Comparison of ENCODE assay signal across 20 cellular contexts in the genomic region with DNA sequence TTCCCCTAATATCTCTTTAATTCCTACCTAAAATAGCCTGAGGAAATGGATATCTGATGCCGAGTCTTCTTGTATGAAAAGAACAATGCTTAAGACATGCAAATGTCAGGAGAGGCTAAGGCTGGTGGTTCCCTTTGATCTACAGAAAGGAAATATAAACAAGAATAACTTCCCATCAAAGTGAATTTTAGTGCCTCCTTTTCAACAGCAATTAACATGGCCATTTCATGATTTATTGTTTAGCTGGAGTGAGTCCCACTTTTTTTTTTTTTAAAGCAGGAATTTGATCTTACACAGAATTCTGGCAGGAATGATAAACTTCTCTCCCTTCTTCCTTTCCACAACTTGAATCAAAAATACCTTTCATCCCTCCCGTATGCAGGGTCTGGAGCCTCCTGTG.
"Had no signal": no experiment of that assay in that cellular context is flagged by ENCODE, and none has a peak within 500 bp of the region (broad histone marks: within the 10 kb centered on the region; RNA-seq: fewer than 3 reads in every experiment).

No MANE protein-coding gene starts in this region.

- H3K27me3 Mint-ChIP-seq: activated naive CD8-positive, alpha-beta T cell treated with anti-CD3 and anti-CD28 coated beads, Interleukin-2, amount 10 ng/mL, durations not matched to agents 7 days and 5 days had no signal

- H3K4me3 ChIP-seq: Peyer's patch, SJCRH30 had no signal

- H3K27ac ChIP-seq: Peyer's patch, RWPE1, SJCRH30 had no signal

- H3K4me1 Mint-ChIP-seq: activated naive CD8-positive, alpha-beta T cell treated with anti-CD3 and anti-CD28 coated beads, Interleukin-2, amount 10 ng/mL, durations not matched to agents 7 days and 5 days had no signal

- H3K27me3 ChIP-seq: Peyer's patch, SJCRH30 had no signal

- H3K9me3 Mint-ChIP-seq: activated naive CD8-positive, alpha-beta T cell treated with anti-CD3 and anti-CD28 coated beads, Interleukin-2, amount 10 ng/mL, durations not matched to agents 7 days and 5 days; T-helper 1 cell treated with Interleukin-12 subunit alpha and Interleukin-12 subunit beta and Interleukin-4 antibody, amounts not matched to agents 30 μg/mL and 1 μg/mL, for 36 hours had no signal

- H3K9me3 ChIP-seq: Peyer's patch, SJCRH30 had no signal

- H3K4me1 ChIP-seq: Peyer's patch had no signal

- H3K4me3 Mint-ChIP-seq: activated CD8-positive, alpha-beta T cell treated with anti-CD3 and anti-CD28 coated beads, Interleukin-2, amount 10 ng/mL, durations not matched to agents 7 days and 5 days; activated naive CD8-positive, alpha-beta T cell treated with anti-CD3 and anti-CD28 coated beads, Interleukin-2, amount 10 ng/mL, durations not matched to agents 7 days and 5 days; T-helper 1 cell treated with Interleukin-12 subunit alpha and Interleukin-12 subunit beta and Interleukin-4 antibody, amounts not matched to agents 30 μg/mL and 1 μg/mL, for 36 hours had no signal

- H3K36me3 ChIP-seq: Peyer's patch, SJCRH30 had no signal

- H3K36me3 Mint-ChIP-seq: activated naive CD8-positive, alpha-beta T cell treated with anti-CD3 and anti-CD28 coated beads, Interleukin-2, amount 10 ng/mL, durations not matched to agents 7 days and 5 days had no signal

- ATAC-seq: activated CD8-positive, alpha-beta T cell treated with anti-CD3 and anti-CD28 coated beads, Interleukin-2, amount 10 ng/mL, durations not matched to agents 7 days and 5 days had no signal

- DNase-seq: activated CD4-positive, alpha-beta T cell treated with anti-CD3 and anti-CD28 coated beads for 48 hours; activated CD4-positive, alpha-beta T cell treated with anti-CD3 and anti-CD28 coated beads, Interleukin-2, amount 50 U/mL, for 4 hours; activated CD4-positive, CD25-positive, alpha-beta regulatory T cell treated with anti-CD3 and anti-CD28 coated beads, Interleukin-2, amount 50 U/mL, for 72 hours; activated CD8-positive, alpha-beta memory T cell treated with anti-CD3 and anti-CD28 coated beads, Interleukin-2, amount 50 U/mL, for 48 hours; activated CD8-positive, alpha-beta T cell treated with anti-CD3 and anti-CD28 coated beads, Interleukin-2, amount 10 ng/mL, durations not matched to agents 7 days and 5 days; activated naive CD4-positive, alpha-beta T cell treated with anti-CD3 and anti-CD28 coated beads, Interleukin-2, amount 50 U/mL, for 16 hours; activated naive CD8-positive, alpha-beta T cell treated with anti-CD3 and anti-CD28 coated beads, Interleukin-2, amount 10 ng/mL, durations not matched to agents 7 days and 5 days; activated T-cell treated with anti-CD3 and anti-CD28 coated beads, Interleukin-2, amount 50 U/mL, for 1 hour; aorta; central memory CD4-positive, alpha-beta T cell; NCI-H1048; NCI-H146; NCI-H187 treated with DMSO at 0.1 percent for 48 hours; NCI-H2081 treated with DMSO at 0.1 percent for 48 hours; NCI-H524; Peyer's patch; Right ventricle myocardium superior; SJCRH30 had no signal

- H3K27ac Mint-ChIP-seq: activated CD8-positive, alpha-beta T cell treated with anti-CD3 and anti-CD28 coated beads, Interleukin-2, amount 10 ng/mL, durations not matched to agents 7 days and 5 days; activated naive CD8-positive, alpha-beta T cell treated with anti-CD3 and anti-CD28 coated beads, Interleukin-2, amount 10 ng/mL, durations not matched to agents 7 days and 5 days; T-helper 1 cell treated with Interleukin-12 subunit alpha and Interleukin-12 subunit beta and Interleukin-4 antibody, amounts not matched to agents 30 μg/mL and 1 μg/mL, for 36 hours had no signal
